14 cellular contexts compared by ENCODE assay signal in genomic region chr1:91054780-91055481, GRCh38. TPM values are rescaled to one million over a fixed set of nuclear protein-coding genes. Genes with fewer than 3 reads are reported as not detected.
DNase-seq lines count a peak whose midpoint lies in the region; ATAC-seq, FAIRE-seq and TF ChIP-seq lines count a peak whose summit lies in the region.
"Had no signal": no experiment of that assay in that cellular context is flagged by ENCODE, and none has a peak within 500 bp of the region (broad histone marks: within the 10 kb centered on the region; RNA-seq: fewer than 3 reads in every experiment).

No MANE protein-coding gene starts in this region.

- no peaks in the 10 kb centered on the region for H3K9me3 ChIP-seq in OCI-LY7 (ENCODE audit: low read length)

- no TSS peak for BruUV-seq in OCI-LY7 (replicated peaks; lab: Mats Ljungman, UMichigan)

- FAIRE-seq in GM12892 (lab: Jason Lieb, UNC), result peak; percentile 88
- FAIRE-seq: endothelial cell of umbilical vein had no signal

- H3K4me2 ChIP-seq in OCI-LY7 (ENCODE audit: low read length), result peak overlapping the region; percentile 55

- no peak for TF ChIP-seq POLR2A in GM12892 (IDR thresholded peaks at IDR 0.05; ENCODE audit: low read depth, low read length)

- H3K4me1 ChIP-seq in OCI-LY7 (ENCODE audit: insufficient read depth, low read length, poor library complexity, severe bottlenecking), result peaks cover 53% of the 10 kb centered on the region

- H2AFZ ChIP-seq in OCI-LY7 (ENCODE audit: low read length), result peak overlapping the region; percentile 75

- H3K36me3 Mint-ChIP-seq in CD14-positive monocyte, result no peaks in the 10 kb centered on the region
- H3K36me3 Mint-ChIP-seq: activated naive CD8-positive, alpha-beta T cell treated with anti-CD3 and anti-CD28 coated beads for 36 hours; CD4-positive, alpha-beta memory T cell had no signal

- no peaks in the 10 kb centered on the region for H3K27me3 Mint-ChIP-seq in CD14-positive monocyte (ENCODE audit: low read depth in 3 of 3)
- H3K27me3 Mint-ChIP-seq: CD4-positive, alpha-beta memory T cell had no signal

- H3K9me3 Mint-ChIP-seq in CD14-positive monocyte, result peaks cover 0 to 2% (median 0%) of the 10 kb centered on the region in 7 donors
- H3K9me3 Mint-ChIP-seq: activated naive CD8-positive, alpha-beta T cell treated with anti-CD3 and anti-CD28 coated beads for 36 hours; CD4-positive, alpha-beta memory T cell had no signal

- H3K27ac Mint-ChIP-seq in CD14-positive monocyte, result no peak overlapping the region
- H3K27ac Mint-ChIP-seq: activated naive CD8-positive, alpha-beta T cell treated with anti-CD3 and anti-CD28 coated beads for 36 hours; CD4-positive, alpha-beta memory T cell had no signal

- no peaks in the 10 kb centered on the region for H3K9me2 ChIP-seq in OCI-LY7 (ENCODE audit: insufficient read depth, low read length)

- no peaks in the 10 kb centered on the region for H3K36me3 ChIP-seq in OCI-LY7 (ENCODE audit: insufficient read depth, low read length)

- H4K20me1 ChIP-seq in OCI-LY7 (ENCODE audit: insufficient read depth, low read length), result no peaks in the 10 kb centered on the region

- ATAC-seq in GM19467 (IDR thresholded peaks at IDR 0.05; ENCODE audit: unreplicated experiment) (peak; percentile 81), HG03066 (IDR thresholded peaks at IDR 0.05; ENCODE audit: low read depth, unreplicated experiment) (peak; percentile 69), left lobe of liver (no peak)
- ATAC-seq: left cardiac atrium, right cardiac atrium had no signal

- intact Hi-C loops in OCI-LY7 (cut with micrococcal nuclease; ENCODE audit: unreplicated experiment), result loop anchor here (5.0 kb wide), 1 partner anchor 33 kb away; the partner anchor contains the start of gene ZNF644
- intact Hi-C loops in CD14-positive monocyte (cut with micrococcal nuclease), result no loop called here

- TF ChIP-seq CTCF in OCI-LY7 (conservative IDR thresholded peaks at IDR 0.05; ENCODE audit: low read length) (no peak), CD14-positive monocyte (IDR thresholded peaks at IDR 0.05) (no peak)

- H3K79me2 ChIP-seq in OCI-LY7 (ENCODE audit: insufficient read depth, low read depth, low read length), result no peaks in the 10 kb centered on the region

- CTCF ChIA-PET in OCI-LY7 (lab: Charles Lee; ENCODE audit: unreplicated experiment), result interaction anchor here (0.8 kb wide), 1 partner anchor 32 kb away, joined by 3 read pairs; no protein-coding TSS in a partner anchor

- H3K4me3 ChIP-seq in OCI-LY7 (ENCODE audit: low read depth, low read length, poor library complexity, severe bottlenecking), result peak overlapping the region; percentile 8

- DNase-seq in GM12892 (ENCODE audit: insufficient read length) (no peak), OCI-LY7 (ENCODE audit: low spot score) (peak; percentile 76), HT-29 (ENCODE audit: low spot score) (no peak), CD14-positive monocyte (ENCODE audit: low spot score) (no peak), left lobe of liver (ENCODE audit: low spot score) (no peak)
- DNase-seq in activated effector memory CD4-positive, alpha-beta T cell treated with Interleukin-2 at 50 U/mL for 16 hours, result no peak
- DNase-seq: activated naive CD8-positive, alpha-beta T cell treated with anti-CD3 and anti-CD28 coated beads for 36 hours; left cardiac atrium; NCI-H2171 treated with DMSO at 0.1 percent for 48 hours; right cardiac atrium had no signal

- peak overlapping the region; percentile 65 for H3K27ac ChIP-seq in OCI-LY7 (ENCODE audit: low read depth, low read length, poor library complexity, severe bottlenecking)

- POLR2A ChIA-PET in OCI-LY7 (lab: Charles Lee), result interaction anchor here (0.7 to 1.9 kb wide), 7 partner anchors 11 to 459 kb away, joined by 3 to 6 read pairs (median 4); partner anchors contain the start of gene ZNF644

- no peak overlapping the region for H3K4me3 Mint-ChIP-seq in CD14-positive monocyte
- H3K4me3 Mint-ChIP-seq: activated naive CD8-positive, alpha-beta T cell treated with anti-CD3 and anti-CD28 coated beads for 36 hours; CD4-positive, alpha-beta memory T cell had no signal

- peaks cover 3% of the 10 kb centered on the region for H3K4me1 Mint-ChIP-seq in CD14-positive monocyte
- H3K4me1 Mint-ChIP-seq: activated naive CD8-positive, alpha-beta T cell treated with anti-CD3 and anti-CD28 coated beads for 36 hours; CD4-positive, alpha-beta memory T cell had no signal

RNA-seq across cellular contexts. Expression of gene ZNF644, which starts 33.1 kb away (rescaled TPM):
- 19.8 TPM for polyA plus RNA-seq in GM12892 (2012; ENCODE audit: missing spikeins)
- 56.6 and 58.0 TPM in 2 replicates for total RNA-seq in OCI-LY7 (2014; rRNA removed; shearing (Covaris generic))
- total RNA-seq in OCI-LY7 (2022) (65.1 and 71.1 TPM in 2 replicates), left lobe of liver (18.3 TPM)
- 24.1 and 26.0 TPM in 2 replicates for total RNA-seq in HT-29 (2014; rRNA removed; shearing (Covaris generic))
- 10 to 100 TPM; 17.6 to 22.2 TPM for polyA plus RNA-seq in CD14-positive monocyte
